ENCODE assay signal across 7 cellular contexts in genomic region chr14:34713681-34714319, GRCh38. TPM values are rescaled to one million over a fixed set of nuclear protein-coding genes. Genes with fewer than 3 reads are reported as not detected.
DNase-seq lines count a peak whose midpoint lies in the region; ATAC-seq and TF ChIP-seq lines count a peak whose summit lies in the region.

No MANE protein-coding gene starts in this region.

- peak overlapping the region; percentile 90 for H3K27ac Mint-ChIP-seq in HFFc6

- no peak for ATAC-seq in HG02763 (IDR thresholded peaks at IDR 0.05; ENCODE audit: unreplicated experiment)

- DNase-seq in GM12865 (ENCODE audit: low read depth) (peak; percentile 26), HFFc6 (peak; percentile 80), NOMO-1 treated with dmso at 0.1 percent for 144 hours (lab: John Stamatoyannopoulos, UW; ENCODE audit: unreplicated experiment) (peak; percentile 13), amniotic stem cell (lab: John Stamatoyannopoulos, UW) (peak; percentile 71), hepatic stellate cell (ENCODE audit: low spot score) (peak; percentile 68), renal cortical epithelial cell (ENCODE audit: low read depth) (peak; percentile 86)

- H3K36me3 Mint-ChIP-seq in HFFc6 (ENCODE audit: low read depth) = peaks cover 21% of the 10 kb centered on the region

- no peaks in the 10 kb centered on the region for H3K27me3 Mint-ChIP-seq in HFFc6 (ENCODE audit: insufficient read depth)

- TF ChIP-seq CTCF in GM12865 (IDR thresholded peaks at IDR 0.05; ENCODE audit: insufficient read depth, low read depth, low read length, missing control alignments) (no peak), HFFc6 (IDR thresholded peaks at IDR 0.05) (no peak)

- H3K4me3 Mint-ChIP-seq in HFFc6 = peak overlapping the region; percentile 91

- peak overlapping the region; percentile 85 for H3K4me3 ChIP-seq in GM12865 (ENCODE audit: low read depth, low read length)

- peaks cover 76% of the 10 kb centered on the region for H3K4me1 Mint-ChIP-seq in HFFc6 (ENCODE audit: low read depth)

- H3K9me3 Mint-ChIP-seq in HFFc6 = no peaks in the 10 kb centered on the region

RNA-seq across cellular contexts. Expression of gene CFL2, which starts 0.6 kb away (rescaled TPM):
- 100 to 1,000 TPM; 223 to 307 (median 268) TPM for total RNA-seq in HFFc6 (2021; fragmentation: NEBNext Ultra II Directional; extraction: Animal tissue kit (Norgen Biotek cat#: 25700))
- 54.4 and 57.3 TPM in 2 replicates for total RNA-seq in renal cortical epithelial cell

Comparison
In these comparisons a context has a peak if more than half of its experiments do, and no peak if none do; other contexts are left out.
1. DNase-seq: peak in every context shown above with its lines; median percentile 86 in renal cortical epithelial cell; 80 in HFFc6; 71 in amniotic stem cell; 68 in hepatic stellate cell; 26 in GM12865; 13 in NOMO-1 treated with dmso at 0.1 percent for 144 hours.